8 cellular contexts compared by ENCODE assay signal in the genomic region with DNA sequence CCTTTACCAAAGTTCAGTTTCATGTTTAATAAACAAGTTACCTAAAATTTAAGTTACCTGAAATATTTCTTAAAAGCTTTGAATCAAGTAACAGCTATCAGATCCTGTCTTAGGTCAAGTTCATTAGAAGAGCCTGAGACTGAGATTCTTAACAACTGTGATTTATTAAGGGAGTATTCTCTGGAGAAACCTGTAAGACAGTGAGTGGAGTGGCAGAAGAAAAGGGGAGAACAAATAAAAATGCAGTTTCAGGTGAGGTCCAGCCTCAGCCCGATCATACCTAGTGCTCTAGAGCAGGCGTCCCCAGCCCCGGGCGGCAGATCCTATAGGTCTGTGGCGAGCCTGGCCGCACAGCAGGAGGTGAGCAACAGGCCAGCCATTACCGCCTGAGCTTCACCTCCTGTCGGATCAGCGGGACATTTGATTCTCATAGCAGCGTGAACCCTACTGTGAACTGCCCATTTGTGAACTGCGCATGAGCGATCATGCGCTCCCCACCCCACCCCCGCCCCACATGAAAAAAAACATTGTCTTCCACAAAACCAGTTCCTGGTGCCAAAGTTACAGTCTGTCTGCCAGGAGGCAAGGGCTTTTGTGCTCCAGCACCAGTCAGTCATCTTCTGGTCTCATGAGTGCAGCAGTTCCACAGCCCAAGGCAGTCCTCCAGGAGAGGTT. TPM values are rescaled to one million over a fixed set of nuclear protein-coding genes. Genes with fewer than 3 reads are reported as not detected.
DNase-seq lines count a peak whose midpoint lies in the region; ATAC-seq, FAIRE-seq and TF ChIP-seq lines count a peak whose summit lies in the region.

No MANE protein-coding gene starts in this region.

- H3K9ac ChIP-seq in kidney (ENCODE audit: low read length in 2 of 2): no peak overlapping the region

- peak; percentile 25 for DNase-seq in left ventricle myocardium superior
- DNase-seq in Right ventricle myocardium inferior (ENCODE audit: missing footprints): no peak
- DNase-seq in amygdala (lab: John Stamatoyannopoulos, UW): peak in 46 of 56 donors; percentile 3 to 76 (median 39)
- DNase-seq in kidney: peak; percentile 27
- peak; percentile 36 to 77 for DNase-seq in aorta
- no peak for DNase-seq in activated T-cell treated with anti-CD3 and anti-CD28 coated beads, Interleukin-2, amount 50 U/mL, for 48 hours
- no peak for DNase-seq in AG08396 (ENCODE audit: low spot score)
- DNase-seq in NCI-H1694 (lab: John Stamatoyannopoulos, UW): no peak

- 8 to 11% methylated on average over 14 of the region's 14 CpGs for WGBS in aorta, 2 donors

- H3K9me3 ChIP-seq in kidney (ENCODE audit: control insufficient read depth in 1 of 2, low read length in 2 of 2): peaks cover 0 to 3% of the 10 kb centered on the region in 2 donors
- no peaks in the 10 kb centered on the region for H3K9me3 ChIP-seq in aorta (ENCODE audit: control insufficient read depth, low read length)

- ATAC-seq in left ventricle myocardium superior (peak; percentile 22), Right ventricle myocardium inferior (no peak), aorta (ENCODE audit: low FRiP score) (peak; percentile 66)

- no peak for TF ChIP-seq CTCF in kidney (IDR thresholded peaks at IDR 0.05; ENCODE audit: borderline replicate concordance, extremely low read depth, insufficient read depth)

- intact Hi-C loops in left ventricle myocardium superior (cut with micrococcal nuclease): no loop called here
- intact Hi-C loops in Right ventricle myocardium inferior (cut with DNase I): no loop called here
- intact Hi-C loops in kidney (cut with DNase I): no loop called here
- intact Hi-C loops in aorta (cut with DNase I): no loop called here

- H3K4me3 ChIP-seq in kidney (ENCODE audit: low read length in 2 of 2): peak overlapping the region in 1 of 2 donors; percentile 39
- H3K4me3 ChIP-seq in aorta (ENCODE audit: low read length in 2 of 2): no peak overlapping the region

- H3K4me1 ChIP-seq in kidney (ENCODE audit: control insufficient read depth in 1 of 2, insufficient read depth in 1 of 2, low read depth in 1 of 2, low read length in 2 of 2) (no peaks in the 10 kb centered on the region), aorta (ENCODE audit: control insufficient read depth in 1 of 2, insufficient read depth in 2 of 2, low read length in 2 of 2) (no peaks in the 10 kb centered on the region)

- H3K36me3 ChIP-seq in kidney (ENCODE audit: control insufficient read depth in 1 of 2, insufficient read depth in 2 of 2, low read length in 2 of 2) (no peaks in the 10 kb centered on the region), aorta (ENCODE audit: control insufficient read depth in 1 of 2, insufficient read depth in 2 of 2, low read length in 1 of 2) (no peaks in the 10 kb centered on the region)

- H3K27ac ChIP-seq in kidney (ENCODE audit: low read depth in 2 of 2, low read length in 2 of 2) (no peak overlapping the region), aorta (ENCODE audit: low read depth in 1 of 2, low read length in 2 of 2) (no peak overlapping the region)

- no peaks in the 10 kb centered on the region for H3K27me3 ChIP-seq in aorta (ENCODE audit: control insufficient read depth in 1 of 2, insufficient read depth in 2 of 2, low read length in 1 of 2)

- no peak for FAIRE-seq in kidney (lab: Jason Lieb, UNC)

RNA-seq across cellular contexts. Expression of a gene that starts 59.2 kb away (rescaled TPM):
- total RNA-seq in left ventricle myocardium superior: 0.89 TPM
- total RNA-seq in Right ventricle myocardium inferior: 1.7 TPM
- total RNA-seq in kidney: 2.2 TPM
- polyA plus RNA-seq in kidney (ENCODE audit: insufficient read depth, low read depth, low replicate concordance): 0.26 TPM
- 1 to 10 TPM; 5.4 to 6.1 TPM for total RNA-seq in aorta
- 1 to 10 TPM in 1 of 2 donors, not detected in 1; 1.8 TPM for polyA plus RNA-seq in aorta

Comparison
In these comparisons a context has a peak if more than half of its experiments do, and no peak if none do; other contexts are left out.
1. DNase-seq: peak in left ventricle myocardium superior (single experiment), amygdala (46 of 56), kidney (single experiment) and aorta (2 of 2); none in Right ventricle myocardium inferior (single experiment), activated T-cell treated with anti-CD3 and anti-CD28 coated beads, Interleukin-2, amount 50 U/mL, for 48 hours (0 of 2), AG08396 (single experiment) and NCI-H1694 (single experiment).